ENCODE assay signal across 23 cellular contexts in genomic region chr20:25460591-25461280, GRCh38.
"Had no signal": no experiment of that assay in that cellular context is flagged by ENCODE, and none has a peak within 500 bp of the region (broad histone marks: within the 10 kb centered on the region; RNA-seq: fewer than 3 reads in every experiment).

No MANE protein-coding gene starts in this region.

- H3K27ac ChIP-seq: breast epithelium, colonic mucosa, dorsolateral prefrontal cortex, lower lobe of right lung, sigmoid colon, tibial artery, upper lobe of right lung had no signal

- H3K36me3 ChIP-seq: breast epithelium, colonic mucosa, upper lobe of right lung had no signal

- ATAC-seq: activated CD8-positive, alpha-beta T cell treated with anti-CD3 and anti-CD28 coated beads for 36 hours; activated naive CD8-positive, alpha-beta T cell treated with anti-CD3 and anti-CD28 coated beads, Interleukin-2, amount 50 U/mL, for 24 hours; effector memory CD8-positive, alpha-beta T cell; left lobe of liver; lower lobe of right lung; upper lobe of right lung had no signal

- H3K9me3 ChIP-seq: breast epithelium, colonic mucosa, heart left ventricle, lower lobe of right lung, sigmoid colon, tibial artery, upper lobe of right lung had no signal

- DNase-seq: activated B cell treated with CpG ODN at 0.5 μM for 24 hours; activated CD4-positive, alpha-beta T cell treated with anti-CD3 and anti-CD28 coated beads, Interleukin-2, amount 50 U/mL, for 1 hour; activated CD8-positive, alpha-beta T cell treated with anti-CD3 and anti-CD28 coated beads for 36 hours; activated naive CD8-positive, alpha-beta T cell treated with anti-CD3 and anti-CD28 coated beads, Interleukin-2, amount 50 U/mL, for 24 hours; activated T-cell treated with anti-CD3 and anti-CD28 coated beads, Interleukin-2, amount 50 U/mL, for 48 hours; amygdala; colonic mucosa; effector memory CD8-positive, alpha-beta T cell; erythroblast; heart left ventricle; hypothalamus; immature natural killer cell; kidney glomerular epithelial cell; lower lobe of right lung; mesenchymal stem cell; sigmoid colon; stimulated activated CD4-positive, alpha-beta T cell treated with anti-CD3 and anti-CD28 coated beads, Interleukin-2, amount 100 ng/mL, for 48 hours; T-helper 1 cell; tibial artery; upper lobe of right lung had no signal

- H3K4me1 ChIP-seq: breast epithelium, colonic mucosa, lower lobe of right lung, sigmoid colon, tibial artery, upper lobe of right lung had no signal

- H3K4me3 ChIP-seq: breast epithelium, colonic mucosa, dorsolateral prefrontal cortex, heart left ventricle, lower lobe of right lung, sigmoid colon, tibial artery, upper lobe of right lung had no signal

- H3K27me3 ChIP-seq: breast epithelium, colonic mucosa, dorsolateral prefrontal cortex, heart left ventricle, sigmoid colon, tibial artery, upper lobe of right lung had no signal
